Comparison of ENCODE assay signal across 9 cellular contexts in the genomic region with DNA sequence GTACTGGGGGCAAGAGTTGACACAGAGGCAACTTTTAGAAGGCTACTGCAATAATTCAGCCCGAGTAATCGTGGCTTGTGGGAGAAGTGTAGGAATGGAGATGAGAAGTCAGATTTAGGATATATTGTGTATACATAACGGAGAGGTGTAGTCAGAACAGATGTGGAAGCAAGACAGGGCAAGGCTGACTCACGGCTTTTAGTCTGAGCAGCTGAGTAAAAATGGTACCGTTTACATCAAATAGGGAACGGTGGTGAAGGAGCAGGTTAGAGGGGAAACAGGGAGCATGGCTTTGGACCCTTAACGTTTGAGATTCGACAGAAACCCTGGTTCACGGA. TPM values are rescaled to one million over a fixed set of nuclear protein-coding genes. Genes with fewer than 3 reads are reported as not detected.
DNase-seq lines count a peak whose midpoint lies in the region; ATAC-seq, FAIRE-seq and TF ChIP-seq lines count a peak whose summit lies in the region.
"Had no signal": no experiment of that assay in that cellular context is flagged by ENCODE, and none has a peak within 500 bp of the region (broad histone marks: within the 10 kb centered on the region; RNA-seq: fewer than 3 reads in every experiment).

No MANE protein-coding gene starts in this region.

- no peaks in the 10 kb centered on the region for H3K9me3 Mint-ChIP-seq in brain

- H3K4me1 ChIP-seq in lower lobe of right lung: peaks cover 39% of the 10 kb centered on the region

- no peaks in the 10 kb centered on the region for H3K27me3 Mint-ChIP-seq in brain

- H3K4me3 ChIP-seq in NB4 (ENCODE audit: low read depth, low read length): peak overlapping the region; percentile 73
- H3K4me3 ChIP-seq in lower lobe of right lung: peak overlapping the region; percentile 94

- intact Hi-C loops in lower lobe of right lung (cut with DNase I): no loop called here

- peak overlapping the region; percentile 97 to 99 (median 98) for H3K27ac Mint-ChIP-seq in brain

- TF ChIP-seq CTCF in NB4 (IDR thresholded peaks at IDR 0.05; ENCODE audit: low read depth, low read length) (no peak), brain (conservative IDR thresholded peaks at IDR 0.05) (no peak), lower lobe of right lung (IDR thresholded peaks at IDR 0.05) (no peak), D721Med (IDR thresholded peaks at IDR 0.05; ENCODE audit: insufficient read depth, missing control alignments) (no peak)

- FAIRE-seq in H54 (lab: Jason Lieb, UNC): peak; percentile 58
- no peak for FAIRE-seq in D721Med (lab: Jason Lieb, UNC)
- FAIRE-seq: A204.1 had no signal

- no peaks in the 10 kb centered on the region for H3K27me3 ChIP-seq in lower lobe of right lung (ENCODE audit: low read depth)

- H3K36me3 ChIP-seq in lower lobe of right lung: no peaks in the 10 kb centered on the region

- peaks cover 47% of the 10 kb centered on the region for H3K4me1 Mint-ChIP-seq in brain

- H3K9me3 ChIP-seq in lower lobe of right lung: no peaks in the 10 kb centered on the region

- peak in 1 of 2 donors; percentile 2 for ATAC-seq in lower lobe of right lung
- peak; percentile 80 for ATAC-seq in stimulated activated naive CD8-positive, alpha-beta T cell treated with anti-CD3 and anti-CD28 coated beads, Interleukin-15, Interleukin-2, amounts not matched to agents 100 U/mL and 50 U/mL, for 24 hours

- H3K27ac ChIP-seq in lower lobe of right lung: peak overlapping the region; percentile 99

- H3K4me3 Mint-ChIP-seq in brain: peak overlapping the region; percentile 81 to 96 (median 90)

- TF ChIP-seq POLR2A in H54 (IDR thresholded peaks at IDR 0.05; ENCODE audit: low read depth, low read length): no peak
- no peak for TF ChIP-seq POLR2A in NB4 (IDR thresholded peaks at IDR 0.05; ENCODE audit: extremely low read depth, insufficient read length)

- DNase-seq in DMS 273 (lab: John Stamatoyannopoulos, UW; ENCODE audit: unreplicated experiment) (peak; percentile 72), DMS 273 treated with DMSO at 0.1 percent for 48 hours (lab: John Stamatoyannopoulos, UW) (no peak), H54 (ENCODE audit: insufficient read length, low spot score) (peak; percentile 77), NB4 (ENCODE audit: low read depth) (no peak), lower lobe of right lung (no peak), D721Med (ENCODE audit: insufficient read length, low spot score) (no peak)
- peak; percentile 57 for DNase-seq in stimulated activated naive CD8-positive, alpha-beta T cell treated with anti-CD3 and anti-CD28 coated beads, Interleukin-15, Interleukin-2, amounts not matched to agents 100 U/mL and 50 U/mL, for 24 hours

- H3K36me3 Mint-ChIP-seq in brain: peaks cover 21% of the 10 kb centered on the region

RNA-seq across cellular contexts. Expression of a gene that starts 0.8 kb away (rescaled TPM):
- 61.3 TPM for polyA plus RNA-seq in brain (ENCODE audit: insufficient read depth, low read depth, low replicate concordance)
- total RNA-seq in lower lobe of right lung: 109 TPM

Comparison
In these comparisons a context has a peak if more than half of its experiments do, and no peak if none do; other contexts are left out.
1. DNase-seq: peak in DMS 273 (single experiment), H54 (single experiment) and stimulated activated naive CD8-positive, alpha-beta T cell treated with anti-CD3 and anti-CD28 coated beads, Interleukin-15, Interleukin-2, amounts not matched to agents 100 U/mL and 50 U/mL, for 24 hours (single experiment); none in DMS 273 treated with DMSO at 0.1 percent for 48 hours (single experiment), NB4 (single experiment), lower lobe of right lung (single experiment) and D721Med (single experiment).